In genomic region chr15:52824169-52824942, GRCh38 we compare ENCODE assay signal across 11 cellular contexts. TPM values are rescaled to one million over a fixed set of nuclear protein-coding genes. Genes with fewer than 3 reads are reported as not detected.
"Had no signal": no experiment of that assay in that cellular context is flagged by ENCODE, and none has a peak within 500 bp of the region (broad histone marks: within the 10 kb centered on the region; RNA-seq: fewer than 3 reads in every experiment).

No MANE protein-coding gene starts in this region.

RNA-seq across cellular contexts. Expression of gene ONECUT1, which starts 34.2 kb away (rescaled TPM):
- total RNA-seq: activated CD4-positive, alpha-beta memory T cell treated with anti-CD3 and anti-CD28 coated beads for 36 hours; activated naive CD4-positive, alpha-beta T cell treated with anti-CD3 and anti-CD28 coated beads for 36 hours; activated naive CD4-positive, alpha-beta T cell treated with anti-CD3 and anti-CD28 coated beads, Interleukin-2, amount 50 U/mL, for 72 hours; activated T-helper 1 cell treated with anti-CD3 and anti-CD28 coated beads, Interleukin-12 subunit alpha, Interleukin-12 subunit beta, Interleukin-2, Interleukin-4 antibody, amounts not matched to agents 30 ng/mL and 10 ng/mL and 1 ng/mL, durations not matched to agents 14 hours and 24 hours and 36 hours; breast epithelium; cardiac septum; PC-9; Right ventricle myocardium inferior; SJSA1 had no signal
- polyA plus RNA-seq: adrenal gland, SK-N-SH had no signal
